16 cellular contexts compared by ENCODE assay signal in the genomic region with DNA sequence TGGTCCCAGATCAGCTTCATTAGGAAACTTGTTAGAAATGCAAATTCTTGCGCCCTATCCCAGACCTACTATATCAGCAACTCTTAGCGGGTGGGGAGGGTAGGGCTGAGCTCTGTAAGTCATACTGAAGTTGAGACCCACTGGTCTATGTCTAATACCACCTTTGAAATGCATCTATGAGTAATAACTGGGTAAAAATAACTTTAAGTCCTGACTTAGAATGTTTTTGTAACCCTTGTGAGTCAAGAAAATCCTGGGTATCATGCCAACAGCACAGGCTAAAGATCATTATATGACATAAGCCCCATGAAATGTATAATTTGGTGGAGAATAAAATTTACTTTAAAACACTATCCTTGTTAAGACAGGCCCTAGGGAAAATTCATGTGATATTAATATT. TPM values are rescaled to one million over a fixed set of nuclear protein-coding genes. Genes with fewer than 3 reads are reported as not detected.
A peak's percentile ranks its signal among the peaks of the same experiment; 100 is the strongest.
DNase-seq lines count a peak whose midpoint lies in the region; TF ChIP-seq lines count a peak whose summit lies in the region.
"Had no signal": no experiment of that assay in that cellular context is flagged by ENCODE, and none has a peak within 500 bp of the region (broad histone marks: within the 10 kb centered on the region; RNA-seq: fewer than 3 reads in every experiment).

No MANE protein-coding gene starts in this region.

- peak overlapping the region; percentile 14 for H3K27ac Mint-ChIP-seq in mesothelial cell of epicardium
- H3K27ac Mint-ChIP-seq: activated CD8-positive, alpha-beta T cell treated with anti-CD3 and anti-CD28 coated beads for 36 hours; CD14-positive monocyte; GM23338; T-helper 1 cell treated with Interleukin-12 subunit alpha and Interleukin-12 subunit beta and Interleukin-4 antibody, amounts not matched to agents 30 μg/mL and 1 μg/mL, for 36 hours had no signal

- H3K36me3 Mint-ChIP-seq in mesothelial cell of epicardium, result peaks cover 32% of the 10 kb centered on the region

- H3K4me2 ChIP-seq in MM.1S (ENCODE audit: low read depth, low read length), result no peak overlapping the region
- H3K4me2 ChIP-seq: GM23338 had no signal

- H3K79me2 ChIP-seq in MM.1S (ENCODE audit: low read length), result peaks cover 100% of the 10 kb centered on the region

- H2AFZ ChIP-seq in MM.1S (ENCODE audit: low read length), result no peak overlapping the region
- H2AFZ ChIP-seq: GM23338 had no signal

- H3K4me1 Mint-ChIP-seq in mesothelial cell of epicardium, result peaks cover 8% of the 10 kb centered on the region
- H3K4me1 Mint-ChIP-seq: GM23338 had no signal

- peaks cover 35% of the 10 kb centered on the region for H3K4me1 ChIP-seq in MM.1S (ENCODE audit: low read length)
- H3K4me1 ChIP-seq in left ventricle myocardium inferior, result no peaks in the 10 kb centered on the region
- H3K4me1 ChIP-seq: upper lobe of left lung had no signal

- peaks cover 65% of the 10 kb centered on the region for H4K20me1 ChIP-seq in MM.1S (ENCODE audit: insufficient read depth, low read length)

- intact Hi-C loops in left ventricle myocardium inferior (cut with micrococcal nuclease), result no loop called here

- DNase-seq in AG09309 (ENCODE audit: low read depth) (peak; percentile 68), MM.1S (no peak), choroid plexus epithelial cell (ENCODE audit: low read depth) (peak; percentile 87), mesothelial cell of epicardium (ENCODE audit: low spot score in 2 of 2, unreplicated experiment in 2 of 2) (no peak), DMS79 treated with DMSO at 0.1 percent for 48 hours (lab: John Stamatoyannopoulos, UW) (no peak), HuH-7.5 (ENCODE audit: low spot score) (no peak), GOT3 (lab: John Stamatoyannopoulos, UW) (no peak), left ventricle myocardium inferior (no peak)
- DNase-seq: activated CD8-positive, alpha-beta T cell treated with anti-CD3 and anti-CD28 coated beads for 36 hours; NCI-H2029 treated with DMSO at 0.1 percent for 48 hours; right cardiac atrium; upper lobe of left lung had no signal

- H3K9me3 ChIP-seq in MM.1S (replicated peaks; ENCODE audit: insufficient read depth, low read length) (no peaks in the 10 kb centered on the region), left ventricle myocardium inferior (replicated peaks) (no peaks in the 10 kb centered on the region)
- H3K9me3 ChIP-seq: upper lobe of left lung had no signal

- H3K27me3 Mint-ChIP-seq in mesothelial cell of epicardium (ENCODE audit: low read depth), result no peaks in the 10 kb centered on the region
- H3K27me3 Mint-ChIP-seq: activated CD8-positive, alpha-beta T cell treated with anti-CD3 and anti-CD28 coated beads for 36 hours; IgD-negative memory B cell had no signal

- H3K27ac ChIP-seq in MM.1S (ENCODE audit: low read length) (peak overlapping the region; percentile 5; the same call in 1 of the 2 replicates), left ventricle myocardium inferior (replicated peaks) (no peak overlapping the region)
- H3K27ac ChIP-seq: upper lobe of left lung had no signal

- H3K9ac ChIP-seq in MM.1S (ENCODE audit: low read length), result no peak overlapping the region

- H3K27me3 ChIP-seq in MM.1S (replicated peaks; ENCODE audit: insufficient read depth, low read length) (no peaks in the 10 kb centered on the region), left ventricle myocardium inferior (ENCODE audit: low read depth) (no peaks in the 10 kb centered on the region)
- H3K27me3 ChIP-seq: upper lobe of left lung had no signal

- peaks cover 74% of the 10 kb centered on the region for H3F3A ChIP-seq in MM.1S (ENCODE audit: insufficient read depth, low read length)

- no peak overlapping the region for H3K4me3 Mint-ChIP-seq in mesothelial cell of epicardium
- H3K4me3 Mint-ChIP-seq: activated CD8-positive, alpha-beta T cell treated with anti-CD3 and anti-CD28 coated beads for 36 hours; CD14-positive monocyte; GM23338; IgD-negative memory B cell; T-helper 1 cell treated with Interleukin-12 subunit alpha and Interleukin-12 subunit beta and Interleukin-4 antibody, amounts not matched to agents 30 μg/mL and 1 μg/mL, for 36 hours had no signal

- no peaks in the 10 kb centered on the region for H3K9me2 ChIP-seq in MM.1S (replicated peaks; ENCODE audit: insufficient read depth, low read length)

- H3K9me3 Mint-ChIP-seq in mesothelial cell of epicardium, result no peaks in the 10 kb centered on the region
- H3K9me3 Mint-ChIP-seq: activated CD8-positive, alpha-beta T cell treated with anti-CD3 and anti-CD28 coated beads for 36 hours; GM23338; IgD-negative memory B cell; T-helper 1 cell treated with Interleukin-12 subunit alpha and Interleukin-12 subunit beta and Interleukin-4 antibody, amounts not matched to agents 30 μg/mL and 1 μg/mL, for 36 hours had no signal

- H3K36me3 ChIP-seq in MM.1S (replicated peaks; ENCODE audit: insufficient read depth, low read length), result peaks cover 55% of the 10 kb centered on the region
- peaks cover 66% of the 10 kb centered on the region for H3K36me3 ChIP-seq in left ventricle myocardium inferior

- H3K4me3 ChIP-seq in AG09309 (ENCODE audit: control insufficient read depth, low read depth, low read length) (no peak overlapping the region), MM.1S (ENCODE audit: low read length) (no peak overlapping the region), choroid plexus epithelial cell (ENCODE audit: low read depth, low read length) (no peak overlapping the region), left ventricle myocardium inferior (no peak overlapping the region)
- H3K4me3 ChIP-seq: GM23338, upper lobe of left lung had no signal

- no peak for TF ChIP-seq CTCF in AG09309 (IDR thresholded peaks at IDR 0.05; ENCODE audit: control insufficient read depth, insufficient read depth, low read depth, low read length, missing control alignments)
- no peak for TF ChIP-seq CTCF in MM.1S (IDR thresholded peaks at IDR 0.05; ENCODE audit: low read length)
- TF ChIP-seq CTCF in choroid plexus epithelial cell (conservative IDR thresholded peaks at IDR 0.05; ENCODE audit: low read depth, low read length), result no peak
- TF ChIP-seq CTCF in mesothelial cell of epicardium (IDR thresholded peaks at IDR 0.05; ENCODE audit: unreplicated experiment), result no peak
- TF ChIP-seq CTCF in left ventricle myocardium inferior (IDR thresholded peaks at IDR 0.05; ENCODE audit: borderline replicate concordance), result no peak

RNA-seq across cellular contexts. Expression of gene PRKD3, which starts 41.4 kb away (rescaled TPM):
- 65.5 to 67.3 TPM (median 66.9 TPM) in 3 replicates for total RNA-seq in mesothelial cell of epicardium
- 14.8 TPM for total RNA-seq in left ventricle myocardium inferior

RNA-seq across cellular contexts. Expression of gene NDUFAF7, which starts 51.7 kb away (rescaled TPM):
- total RNA-seq in mesothelial cell of epicardium (26.5 to 31.3 TPM (median 27.0 TPM) in 3 replicates), left ventricle myocardium inferior (27.5 TPM)

RNA-seq across cellular contexts. Expression of gene CEBPZ, which starts 51.8 kb away (rescaled TPM):
- total RNA-seq in mesothelial cell of epicardium, result 39.1 to 41.1 TPM (median 40.8 TPM) in 3 replicates
- 25.3 TPM for total RNA-seq in left ventricle myocardium inferior

Comparison
In these comparisons a context has a peak if more than half of its experiments do, and no peak if none do; other contexts are left out.
1. DNase-seq: peak in AG09309 (single experiment) and choroid plexus epithelial cell (single experiment); none in MM.1S (single experiment), mesothelial cell of epicardium (0 of 2), DMS79 treated with DMSO at 0.1 percent for 48 hours (single experiment), HuH-7.5 (single experiment), GOT3 (single experiment) and left ventricle myocardium inferior (single experiment).